In the genomic region with DNA sequence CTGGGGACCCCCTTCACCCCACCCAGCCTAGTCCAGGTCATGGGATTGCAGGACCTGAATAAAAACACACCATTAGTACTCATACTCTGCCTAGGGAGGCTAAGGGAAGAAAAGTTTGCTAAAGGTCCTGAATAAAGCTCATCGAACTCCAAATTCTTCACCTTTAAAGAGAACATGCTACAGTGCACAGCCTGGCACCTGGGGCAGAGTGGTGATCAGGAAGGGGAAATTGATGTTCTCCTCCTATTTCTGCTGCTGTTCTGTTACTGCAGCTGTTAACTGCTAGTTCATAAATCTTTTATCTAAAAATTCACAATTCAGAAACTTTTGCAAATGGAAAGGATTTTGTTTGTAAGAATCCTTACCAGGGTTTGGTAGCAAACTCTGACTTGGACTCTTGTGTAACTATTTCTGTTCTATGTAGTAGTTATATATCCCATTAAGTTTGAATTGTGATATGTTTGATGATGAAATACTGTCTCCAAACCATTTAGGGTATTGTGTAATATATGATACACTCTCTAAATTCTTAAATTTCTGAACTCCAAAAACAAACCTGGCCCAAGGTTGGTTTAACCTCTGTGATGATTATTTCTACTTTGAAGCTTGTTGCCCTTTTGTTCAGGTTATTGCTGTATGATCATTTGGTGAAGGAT, we compare ENCODE assay signal across 1 cellular context.
TF ChIP-seq lines count a peak whose summit lies in the region.

No MANE protein-coding gene starts in this region.

TF ChIP-seq in SK-N-SH treated with all-trans-retinoic acid at 6 μM for 48 hours, 23 proteins besides CTCF, POLR2A, EP300 and RAD21:
- TF ChIP-seq, protein P1, sequence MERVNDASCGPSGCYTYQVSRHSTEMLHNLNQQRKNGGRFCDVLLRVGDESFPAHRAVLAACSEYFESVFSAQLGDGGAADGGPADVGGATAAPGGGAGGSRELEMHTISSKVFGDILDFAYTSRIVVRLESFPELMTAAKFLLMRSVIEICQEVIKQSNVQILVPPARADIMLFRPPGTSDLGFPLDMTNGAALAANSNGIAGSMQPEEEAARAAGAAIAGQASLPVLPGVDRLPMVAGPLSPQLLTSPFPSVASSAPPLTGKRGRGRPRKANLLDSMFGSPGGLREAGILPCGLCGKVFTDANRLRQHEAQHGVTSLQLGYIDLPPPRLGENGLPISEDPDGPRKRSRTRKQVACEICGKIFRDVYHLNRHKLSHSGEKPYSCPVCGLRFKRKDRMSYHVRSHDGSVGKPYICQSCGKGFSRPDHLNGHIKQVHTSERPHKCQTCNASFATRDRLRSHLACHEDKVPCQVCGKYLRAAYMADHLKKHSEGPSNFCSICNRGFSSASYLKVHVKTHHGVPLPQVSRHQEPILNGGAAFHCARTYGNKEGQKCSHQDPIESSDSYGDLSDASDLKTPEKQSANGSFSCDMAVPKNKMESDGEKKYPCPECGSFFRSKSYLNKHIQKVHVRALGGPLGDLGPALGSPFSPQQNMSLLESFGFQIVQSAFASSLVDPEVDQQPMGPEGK (CRISPR knock-in tag; IDR thresholded peaks at IDR 0.05; ENCODE audit: borderline replicate concordance): no peak
- TF ChIP-seq ESRRG (CRISPR knock-in tag; IDR thresholded peaks at IDR 0.05) (no peak), TCF4 (CRISPR knock-in tag; IDR thresholded peaks at IDR 0.05; ENCODE audit: borderline replicate concordance) (no peak), GLIS3 (CRISPR knock-in tag; IDR thresholded peaks at IDR 0.05) (no peak), SNAI2 (CRISPR knock-in tag; IDR thresholded peaks at IDR 0.05) (no peak), ZNF565 (CRISPR knock-in tag; conservative IDR thresholded peaks at IDR 0.05; ENCODE audit: low read depth) (no peak)
